In genomic region chr16:86664518-86665318, GRCh38 we compare ENCODE assay signal across 1 cellular context.
TF ChIP-seq lines count a peak whose summit lies in the region.

No MANE protein-coding gene starts in this region.

TF ChIP-seq in K562, 482 proteins besides CTCF, POLR2A, EP300 and RAD21 (continued from another document and continues in another):
- TF ChIP-seq ARID2 (IDR thresholded peaks at IDR 0.05) (no peak), ASH1L (IDR thresholded peaks at IDR 0.05; ENCODE audit: borderline replicate concordance, low read depth, partially characterized antibody) (no peak), ZNF395 (CRISPR knock-in tag; IDR thresholded peaks at IDR 0.05) (0 out of 2 replicates have a peak, but pooled peaks have one; percentile 35), MAX (CRISPR knock-in tag; IDR thresholded peaks at IDR 0.05) (no peak), THAP7 (CRISPR knock-in tag; IDR thresholded peaks at IDR 0.05) (no peak), ZFP1 (CRISPR knock-in tag; IDR thresholded peaks at IDR 0.05) (no peak), TAF15 (IDR thresholded peaks at IDR 0.05; ENCODE audit: low read depth, low read length) (no peak), ZNF431 (CRISPR knock-in tag; IDR thresholded peaks at IDR 0.05) (no peak), TBP (optimal IDR thresholded peaks at IDR 0.05; ENCODE audit: low read depth, low read length) (no peak), NR2C2 (CRISPR knock-in tag; IDR thresholded peaks at IDR 0.05) (no peak), NR2C2 (tag; IDR thresholded peaks at IDR 0.05) (peak; percentile 85; the same call in 1 of the 2 replicates), BRF2 (IDR thresholded peaks at IDR 0.05; ENCODE audit: borderline replicate concordance, insufficient read depth, insufficient read length) (no peak), FOXA1 (IDR thresholded peaks at IDR 0.05; ENCODE audit: borderline replicate concordance) (no peak), STAG1 (CRISPR knock-in tag; IDR thresholded peaks at IDR 0.05; ENCODE audit: borderline replicate concordance) (no peak), MTA2 (IDR thresholded peaks at IDR 0.05; ENCODE audit: low read depth) (no peak), RBM34 (IDR thresholded peaks at IDR 0.05; ENCODE audit: borderline replicate concordance, insufficient read depth, low read length) (no peak), CHD4 (IDR thresholded peaks at IDR 0.05; ENCODE audit: insufficient read depth, insufficient replicate concordance, low read depth, low read length, poor library complexity, severe bottlenecking) (no peak), ZNF584 (CRISPR knock-in tag; IDR thresholded peaks at IDR 0.05; ENCODE audit: low read depth) (peak; percentile 95), ELK3 (CRISPR knock-in tag; IDR thresholded peaks at IDR 0.05) (no peak), CBX8 (IDR thresholded peaks at IDR 0.05; ENCODE audit: borderline replicate concordance, extremely low read depth, low read depth, low read length, poor library complexity, severe bottlenecking) (no peak), MAFF (IDR thresholded peaks at IDR 0.05; ENCODE audit: low read length) (peak; percentile 61; the same call in 1 of the 2 replicates), HDAC6 (IDR thresholded peaks at IDR 0.05; ENCODE audit: low read depth, low read length) (no peak), ETV5 (CRISPR knock-in tag; IDR thresholded peaks at IDR 0.05; ENCODE audit: low read depth) (peak; percentile 82), ZBTB49 (CRISPR knock-in tag; IDR thresholded peaks at IDR 0.05; ENCODE audit: borderline replicate concordance) (no peak), SMARCE1 (IDR thresholded peaks at IDR 0.05) (peak; percentile 79), GABPA (tag; conservative IDR thresholded peaks at IDR 0.05; ENCODE audit: low read depth) (peak; percentile 53), ZNF318 (IDR thresholded peaks at IDR 0.05; ENCODE audit: borderline replicate concordance in 1 of 2, low read depth in 1 of 2) (no peak), EWSR1 (IDR thresholded peaks at IDR 0.05; ENCODE audit: borderline replicate concordance, low read depth, partially characterized antibody) (no peak), HNRNPK (IDR thresholded peaks at IDR 0.05; ENCODE audit: low read depth, low read length, poor library complexity, severe bottlenecking) (no peak), ZNF707 (CRISPR knock-in tag; conservative IDR thresholded peaks at IDR 0.05) (no peak), ZNF239 (CRISPR knock-in tag; IDR thresholded peaks at IDR 0.05) (no peak), CREM (IDR thresholded peaks at IDR 0.05; ENCODE audit: low read depth) (peak; percentile 54), ZBTB7A (IDR thresholded peaks at IDR 0.05; ENCODE audit: borderline replicate concordance, control insufficient read depth, low read depth, low read length) (peak; percentile 43; the same call in 1 of the 2 replicates), SIN3B (IDR thresholded peaks at IDR 0.05; ENCODE audit: low read depth) (no peak), TCF15 (CRISPR knock-in tag; IDR thresholded peaks at IDR 0.05) (no peak), SMARCA5 (IDR thresholded peaks at IDR 0.05) (no peak), POLR2AphosphoS2 (IDR thresholded peaks at IDR 0.05; ENCODE audit: low read length) (no peak), GTF2E2 (tag; IDR thresholded peaks at IDR 0.05) (no peak), CCAR2 (IDR thresholded peaks at IDR 0.05; ENCODE audit: low read depth, low read length) (no peak), MLLT1 (IDR thresholded peaks at IDR 0.05) (no peak), NUFIP1 (IDR thresholded peaks at IDR 0.05; ENCODE audit: partially characterized antibody) (no peak), HDGF (IDR thresholded peaks at IDR 0.05) (no peak), U2AF1 (optimal IDR thresholded peaks at IDR 0.05; ENCODE audit: low read depth, low read length) (no peak), TAF1 (IDR thresholded peaks at IDR 0.05; ENCODE audit: control insufficient read depth, extremely low read depth, insufficient read depth, low read length, severe bottlenecking) (no peak), FOXP1 (CRISPR knock-in tag; IDR thresholded peaks at IDR 0.05) (no peak), ARID3B (CRISPR knock-in tag; IDR thresholded peaks at IDR 0.05; ENCODE audit: borderline replicate concordance) (no peak), ZNF316 (IDR thresholded peaks at IDR 0.05) (peak; percentile 73), MAFK (IDR thresholded peaks at IDR 0.05; ENCODE audit: low read length) (peak; percentile 76), ZNF347 (CRISPR knock-in tag; IDR thresholded peaks at IDR 0.05; ENCODE audit: low read depth) (no peak)
